1 cellular context compared by ENCODE assay signal in the genomic region with DNA sequence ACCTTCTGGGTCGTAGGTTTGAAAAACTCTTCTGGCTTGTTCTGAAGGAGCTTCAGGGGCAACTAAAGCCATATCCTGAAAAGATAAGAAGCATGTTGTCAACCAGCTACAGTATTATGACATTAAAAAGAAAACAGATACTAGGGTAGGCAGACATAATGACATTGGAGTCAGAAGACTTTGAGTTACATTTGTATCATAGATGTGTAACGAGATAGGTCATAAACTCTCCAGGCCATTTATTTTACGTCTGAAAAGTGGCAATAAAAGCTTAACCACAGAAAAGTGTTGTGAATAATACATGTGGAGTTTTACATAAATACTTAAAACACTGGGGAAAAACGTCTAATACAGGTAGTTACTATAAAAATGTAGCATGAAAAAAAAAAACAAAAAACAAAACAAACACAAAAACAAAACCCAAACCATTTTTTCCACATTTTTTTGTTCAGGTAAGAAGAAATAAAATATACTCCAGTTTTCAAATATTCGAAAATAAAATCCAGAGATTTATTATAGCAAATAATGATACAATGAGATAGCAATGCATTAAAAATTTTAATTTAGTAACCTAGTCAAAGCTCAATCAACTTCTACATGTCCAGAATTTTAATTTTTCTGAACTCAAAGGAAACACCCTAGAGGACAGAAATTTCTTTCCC.
TF ChIP-seq lines count a peak whose summit lies in the region.

No MANE protein-coding gene starts in this region.

TF ChIP-seq in HEK293, 187 proteins besides CTCF, POLR2A, EP300 and RAD21 (continued from another document and continues in another):
- TF ChIP-seq ZNF561 (tag by site-specific recombination; IDR thresholded peaks at IDR 0.05; ENCODE audit: borderline replicate concordance) (peak; percentile 25; the same call in 1 of the 2 replicates), MZF1 (tag by site-specific recombination; IDR thresholded peaks at IDR 0.05; ENCODE audit: borderline replicate concordance) (peak; percentile 48), ZBTB44 (tag by site-specific recombination; IDR thresholded peaks at IDR 0.05) (peak; percentile 84), GFI1B (tag by site-specific recombination; IDR thresholded peaks at IDR 0.05) (peak; percentile 79), KLF7 (tag by site-specific recombination; IDR thresholded peaks at IDR 0.05; ENCODE audit: borderline replicate concordance) (no peak), SP7 (tag by site-specific recombination; IDR thresholded peaks at IDR 0.05) (peak; percentile 95), ZEB2 (tag by site-specific recombination; IDR thresholded peaks at IDR 0.05) (peak; percentile 97), ZNF391 (tag by site-specific recombination; IDR thresholded peaks at IDR 0.05; ENCODE audit: borderline replicate concordance, low read depth) (peak; percentile 74; the same call in 1 of the 2 replicates), BCL6B (tag by site-specific recombination; IDR thresholded peaks at IDR 0.05) (peak; percentile 56; the same call in 1 of the 2 replicates), ZNF18 (tag by site-specific recombination; IDR thresholded peaks at IDR 0.05) (peak; percentile 89), ZNF324 (tag by site-specific recombination; IDR thresholded peaks at IDR 0.05) (peak; percentile 73; the same call in 1 of the 2 replicates), ZSCAN16 (tag by site-specific recombination; IDR thresholded peaks at IDR 0.05) (peak; percentile 55; the same call in 1 of the 2 replicates), ZNF19 (tag by site-specific recombination; IDR thresholded peaks at IDR 0.05; ENCODE audit: low read depth) (peak; percentile 7; the same call in 1 of the 2 replicates), ZNF501 (tag by site-specific recombination; IDR thresholded peaks at IDR 0.05) (peak; percentile 40; the same call in 1 of the 2 replicates), ZNF121 (tag by site-specific recombination; IDR thresholded peaks at IDR 0.05) (no peak), ZNF184 (tag by site-specific recombination; IDR thresholded peaks at IDR 0.05) (peak; percentile 67; the same call in 1 of the 2 replicates), BCL11A (tag by site-specific recombination; IDR thresholded peaks at IDR 0.05; ENCODE audit: low read depth) (peak; percentile 98), ZNF792 (tag by site-specific recombination; IDR thresholded peaks at IDR 0.05) (peak; percentile 71; the same call in 1 of the 2 replicates), ZNF610 (tag by site-specific recombination; IDR thresholded peaks at IDR 0.05; ENCODE audit: borderline replicate concordance) (peak; percentile 85), ZNF664 (tag by site-specific recombination; IDR thresholded peaks at IDR 0.05) (peak; percentile 52), ZIC2 (tag by site-specific recombination; IDR thresholded peaks at IDR 0.05) (peak; percentile 65), KLF8 (tag by site-specific recombination; IDR thresholded peaks at IDR 0.05) (peak; percentile 91), ZNF148 (tag by site-specific recombination; IDR thresholded peaks at IDR 0.05; ENCODE audit: borderline replicate concordance) (no peak), ZNF211 (tag by site-specific recombination; IDR thresholded peaks at IDR 0.05; ENCODE audit: low read depth) (no peak), OVOL3 (tag by site-specific recombination; IDR thresholded peaks at IDR 0.05) (peak; percentile 92), ZSCAN30 (tag by site-specific recombination; IDR thresholded peaks at IDR 0.05) (peak; percentile 93), ZNF654 (tag by site-specific recombination; IDR thresholded peaks at IDR 0.05; ENCODE audit: low read depth) (peak; percentile 13; the same call in 1 of the 2 replicates), ZNF366 (tag by site-specific recombination; conservative IDR thresholded peaks at IDR 0.05) (peak; percentile 78), ZNF473 (tag by site-specific recombination; IDR thresholded peaks at IDR 0.05) (no peak)
- TF ChIP-seq, protein P1, sequence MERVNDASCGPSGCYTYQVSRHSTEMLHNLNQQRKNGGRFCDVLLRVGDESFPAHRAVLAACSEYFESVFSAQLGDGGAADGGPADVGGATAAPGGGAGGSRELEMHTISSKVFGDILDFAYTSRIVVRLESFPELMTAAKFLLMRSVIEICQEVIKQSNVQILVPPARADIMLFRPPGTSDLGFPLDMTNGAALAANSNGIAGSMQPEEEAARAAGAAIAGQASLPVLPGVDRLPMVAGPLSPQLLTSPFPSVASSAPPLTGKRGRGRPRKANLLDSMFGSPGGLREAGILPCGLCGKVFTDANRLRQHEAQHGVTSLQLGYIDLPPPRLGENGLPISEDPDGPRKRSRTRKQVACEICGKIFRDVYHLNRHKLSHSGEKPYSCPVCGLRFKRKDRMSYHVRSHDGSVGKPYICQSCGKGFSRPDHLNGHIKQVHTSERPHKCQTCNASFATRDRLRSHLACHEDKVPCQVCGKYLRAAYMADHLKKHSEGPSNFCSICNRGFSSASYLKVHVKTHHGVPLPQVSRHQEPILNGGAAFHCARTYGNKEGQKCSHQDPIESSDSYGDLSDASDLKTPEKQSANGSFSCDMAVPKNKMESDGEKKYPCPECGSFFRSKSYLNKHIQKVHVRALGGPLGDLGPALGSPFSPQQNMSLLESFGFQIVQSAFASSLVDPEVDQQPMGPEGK (tag by site-specific recombination; IDR thresholded peaks at IDR 0.05): peak; percentile 67
- TF ChIP-seq, protein P2, sequence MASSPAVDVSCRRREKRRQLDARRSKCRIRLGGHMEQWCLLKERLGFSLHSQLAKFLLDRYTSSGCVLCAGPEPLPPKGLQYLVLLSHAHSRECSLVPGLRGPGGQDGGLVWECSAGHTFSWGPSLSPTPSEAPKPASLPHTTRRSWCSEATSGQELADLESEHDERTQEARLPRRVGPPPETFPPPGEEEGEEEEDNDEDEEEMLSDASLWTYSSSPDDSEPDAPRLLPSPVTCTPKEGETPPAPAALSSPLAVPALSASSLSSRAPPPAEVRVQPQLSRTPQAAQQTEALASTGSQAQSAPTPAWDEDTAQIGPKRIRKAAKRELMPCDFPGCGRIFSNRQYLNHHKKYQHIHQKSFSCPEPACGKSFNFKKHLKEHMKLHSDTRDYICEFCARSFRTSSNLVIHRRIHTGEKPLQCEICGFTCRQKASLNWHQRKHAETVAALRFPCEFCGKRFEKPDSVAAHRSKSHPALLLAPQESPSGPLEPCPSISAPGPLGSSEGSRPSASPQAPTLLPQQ (tag by site-specific recombination; IDR thresholded peaks at IDR 0.05): peak; percentile 50; the same call in 1 of the 2 replicates
- TF ChIP-seq, protein P3, sequence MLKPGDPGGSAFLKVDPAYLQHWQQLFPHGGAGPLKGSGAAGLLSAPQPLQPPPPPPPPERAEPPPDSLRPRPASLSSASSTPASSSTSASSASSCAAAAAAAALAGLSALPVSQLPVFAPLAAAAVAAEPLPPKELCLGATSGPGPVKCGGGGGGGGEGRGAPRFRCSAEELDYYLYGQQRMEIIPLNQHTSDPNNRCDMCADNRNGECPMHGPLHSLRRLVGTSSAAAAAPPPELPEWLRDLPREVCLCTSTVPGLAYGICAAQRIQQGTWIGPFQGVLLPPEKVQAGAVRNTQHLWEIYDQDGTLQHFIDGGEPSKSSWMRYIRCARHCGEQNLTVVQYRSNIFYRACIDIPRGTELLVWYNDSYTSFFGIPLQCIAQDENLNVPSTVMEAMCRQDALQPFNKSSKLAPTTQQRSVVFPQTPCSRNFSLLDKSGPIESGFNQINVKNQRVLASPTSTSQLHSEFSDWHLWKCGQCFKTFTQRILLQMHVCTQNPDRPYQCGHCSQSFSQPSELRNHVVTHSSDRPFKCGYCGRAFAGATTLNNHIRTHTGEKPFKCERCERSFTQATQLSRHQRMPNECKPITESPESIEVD (tag by site-specific recombination; IDR thresholded peaks at IDR 0.05): peak; percentile 99
- TF ChIP-seq, protein P4, sequence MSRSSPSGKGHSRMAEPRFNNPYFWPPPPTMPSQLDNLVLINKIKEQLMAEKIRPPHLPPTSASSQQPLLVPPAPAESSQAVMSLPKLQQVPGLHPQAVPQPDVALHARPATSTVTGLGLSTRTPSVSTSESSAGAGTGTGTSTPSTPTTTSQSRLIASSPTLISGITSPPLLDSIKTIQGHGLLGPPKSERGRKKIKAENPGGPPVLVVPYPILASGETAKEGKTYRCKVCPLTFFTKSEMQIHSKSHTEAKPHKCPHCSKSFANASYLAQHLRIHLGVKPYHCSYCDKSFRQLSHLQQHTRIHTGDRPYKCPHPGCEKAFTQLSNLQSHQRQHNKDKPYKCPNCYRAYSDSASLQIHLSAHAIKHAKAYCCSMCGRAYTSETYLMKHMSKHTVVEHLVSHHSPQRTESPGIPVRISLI (tag by site-specific recombination; IDR thresholded peaks at IDR 0.05): peak; percentile 74; the same call in 1 of the 2 replicates
- TF ChIP-seq, protein P5, sequence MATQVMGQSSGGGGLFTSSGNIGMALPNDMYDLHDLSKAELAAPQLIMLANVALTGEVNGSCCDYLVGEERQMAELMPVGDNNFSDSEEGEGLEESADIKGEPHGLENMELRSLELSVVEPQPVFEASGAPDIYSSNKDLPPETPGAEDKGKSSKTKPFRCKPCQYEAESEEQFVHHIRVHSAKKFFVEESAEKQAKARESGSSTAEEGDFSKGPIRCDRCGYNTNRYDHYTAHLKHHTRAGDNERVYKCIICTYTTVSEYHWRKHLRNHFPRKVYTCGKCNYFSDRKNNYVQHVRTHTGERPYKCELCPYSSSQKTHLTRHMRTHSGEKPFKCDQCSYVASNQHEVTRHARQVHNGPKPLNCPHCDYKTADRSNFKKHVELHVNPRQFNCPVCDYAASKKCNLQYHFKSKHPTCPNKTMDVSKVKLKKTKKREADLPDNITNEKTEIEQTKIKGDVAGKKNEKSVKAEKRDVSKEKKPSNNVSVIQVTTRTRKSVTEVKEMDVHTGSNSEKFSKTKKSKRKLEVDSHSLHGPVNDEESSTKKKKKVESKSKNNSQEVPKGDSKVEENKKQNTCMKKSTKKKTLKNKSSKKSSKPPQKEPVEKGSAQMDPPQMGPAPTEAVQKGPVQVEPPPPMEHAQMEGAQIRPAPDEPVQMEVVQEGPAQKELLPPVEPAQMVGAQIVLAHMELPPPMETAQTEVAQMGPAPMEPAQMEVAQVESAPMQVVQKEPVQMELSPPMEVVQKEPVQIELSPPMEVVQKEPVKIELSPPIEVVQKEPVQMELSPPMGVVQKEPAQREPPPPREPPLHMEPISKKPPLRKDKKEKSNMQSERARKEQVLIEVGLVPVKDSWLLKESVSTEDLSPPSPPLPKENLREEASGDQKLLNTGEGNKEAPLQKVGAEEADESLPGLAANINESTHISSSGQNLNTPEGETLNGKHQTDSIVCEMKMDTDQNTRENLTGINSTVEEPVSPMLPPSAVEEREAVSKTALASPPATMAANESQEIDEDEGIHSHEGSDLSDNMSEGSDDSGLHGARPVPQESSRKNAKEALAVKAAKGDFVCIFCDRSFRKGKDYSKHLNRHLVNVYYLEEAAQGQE (tag by site-specific recombination; IDR thresholded peaks at IDR 0.05): 0 out of 2 replicates have a peak, but pooled peaks have one; percentile 10
- TF ChIP-seq, protein P6, sequence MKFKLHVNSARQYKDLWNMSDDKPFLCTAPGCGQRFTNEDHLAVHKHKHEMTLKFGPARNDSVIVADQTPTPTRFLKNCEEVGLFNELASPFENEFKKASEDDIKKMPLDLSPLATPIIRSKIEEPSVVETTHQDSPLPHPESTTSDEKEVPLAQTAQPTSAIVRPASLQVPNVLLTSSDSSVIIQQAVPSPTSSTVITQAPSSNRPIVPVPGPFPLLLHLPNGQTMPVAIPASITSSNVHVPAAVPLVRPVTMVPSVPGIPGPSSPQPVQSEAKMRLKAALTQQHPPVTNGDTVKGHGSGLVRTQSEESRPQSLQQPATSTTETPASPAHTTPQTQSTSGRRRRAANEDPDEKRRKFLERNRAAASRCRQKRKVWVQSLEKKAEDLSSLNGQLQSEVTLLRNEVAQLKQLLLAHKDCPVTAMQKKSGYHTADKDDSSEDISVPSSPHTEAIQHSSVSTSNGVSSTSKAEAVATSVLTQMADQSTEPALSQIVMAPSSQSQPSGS (tag by site-specific recombination; IDR thresholded peaks at IDR 0.05; ENCODE audit: low read depth): peak; percentile 66
